In genomic region chr2:188524519-188525113, GRCh38 we compare ENCODE assay signal across 8 cellular contexts.
A peak's percentile ranks its signal among the peaks of the same experiment; 100 is the strongest.
DNase-seq lines count a peak whose midpoint lies in the region; ATAC-seq, FAIRE-seq and TF ChIP-seq lines count a peak whose summit lies in the region.

No MANE protein-coding gene starts in this region.

- no peak overlapping the region for H3K4me3 Mint-ChIP-seq in CD4-positive, alpha-beta memory T cell
- H3K4me3 Mint-ChIP-seq in astrocyte (ENCODE audit: unreplicated experiment): no peak overlapping the region
- no peak overlapping the region for H3K4me3 Mint-ChIP-seq in stimulated activated naive CD8-positive, alpha-beta T cell treated with anti-CD3 and anti-CD28 coated beads, Interleukin-15, amount 100 ng/mL, for 72 hours

- POLR2A ChIA-PET in CD4-positive, alpha-beta memory T cell (lab: Charles Lee; ENCODE audit: partially characterized antibody): no interaction called here

- no peaks in the 10 kb centered on the region for H3K79me2 ChIP-seq in astrocyte (ENCODE audit: insufficient read depth, low read length)

- no peaks in the 10 kb centered on the region for H3K27me3 Mint-ChIP-seq in CD4-positive, alpha-beta memory T cell
- no peaks in the 10 kb centered on the region for H3K27me3 Mint-ChIP-seq in astrocyte (ENCODE audit: low read depth, unreplicated experiment)
- H3K27me3 Mint-ChIP-seq in stimulated activated naive CD8-positive, alpha-beta T cell treated with anti-CD3 and anti-CD28 coated beads, Interleukin-15, amount 100 ng/mL, for 72 hours: no peaks in the 10 kb centered on the region

- no peaks in the 10 kb centered on the region for H4K20me1 ChIP-seq in astrocyte (ENCODE audit: insufficient read depth, low read length)

- no peak overlapping the region for H3K4me3 ChIP-seq in CD4-positive, alpha-beta memory T cell (ENCODE audit: low read length in 2 of 2)
- H3K4me3 ChIP-seq in astrocyte (ENCODE audit: insufficient read depth, low read depth, low read length): no peak overlapping the region

- H3K36me3 Mint-ChIP-seq in CD4-positive, alpha-beta memory T cell: no peaks in the 10 kb centered on the region
- H3K36me3 Mint-ChIP-seq in astrocyte (ENCODE audit: low read depth, unreplicated experiment): no peaks in the 10 kb centered on the region

- peak; percentile 60 for ATAC-seq in HG03060 (IDR thresholded peaks at IDR 0.05; ENCODE audit: low read depth, unreplicated experiment)
- ATAC-seq in stimulated activated naive CD8-positive, alpha-beta T cell treated with anti-CD3 and anti-CD28 coated beads, Interleukin-15, amount 100 ng/mL, for 72 hours: peak; percentile 60

- H3K4me1 Mint-ChIP-seq in CD4-positive, alpha-beta memory T cell: no peaks in the 10 kb centered on the region
- H3K4me1 Mint-ChIP-seq in astrocyte (ENCODE audit: low read depth, unreplicated experiment): peaks cover 13% of the 10 kb centered on the region
- H3K4me1 Mint-ChIP-seq in stimulated activated naive CD8-positive, alpha-beta T cell treated with anti-CD3 and anti-CD28 coated beads, Interleukin-15, amount 100 ng/mL, for 72 hours: no peaks in the 10 kb centered on the region

- no peak overlapping the region for H3K27ac Mint-ChIP-seq in CD4-positive, alpha-beta memory T cell
- H3K27ac Mint-ChIP-seq in astrocyte (ENCODE audit: unreplicated experiment): no peak overlapping the region
- no peak overlapping the region for H3K27ac Mint-ChIP-seq in stimulated activated naive CD8-positive, alpha-beta T cell treated with anti-CD3 and anti-CD28 coated beads, Interleukin-15, amount 100 ng/mL, for 72 hours

- no peaks in the 10 kb centered on the region for H3K9me3 ChIP-seq in CD4-positive, alpha-beta memory T cell (ENCODE audit: control insufficient read depth in 1 of 2, low read length in 2 of 2)
- H3K9me3 ChIP-seq in astrocyte (ENCODE audit: insufficient read depth, low read depth, low read length): no peaks in the 10 kb centered on the region

- FAIRE-seq in GM18507 (lab: Jason Lieb, UNC): peak; percentile 31
- no peak for FAIRE-seq in astrocyte (lab: Jason Lieb, UNC)

- no peak overlapping the region for H3K9ac ChIP-seq in astrocyte (ENCODE audit: low read length)

- peak; percentile 83 for TF ChIP-seq CTCF in astrocyte (IDR thresholded peaks at IDR 0.05; ENCODE audit: insufficient read depth, low read depth, low read length)

- no peaks in the 10 kb centered on the region for H3K27me3 ChIP-seq in CD4-positive, alpha-beta memory T cell (ENCODE audit: insufficient read depth, low read length)
- no peaks in the 10 kb centered on the region for H3K27me3 ChIP-seq in astrocyte (ENCODE audit: insufficient read depth, low read length)

- H3K27ac ChIP-seq in CD4-positive, alpha-beta memory T cell (ENCODE audit: low read depth, low read length): no peak overlapping the region
- no peak overlapping the region for H3K27ac ChIP-seq in astrocyte (ENCODE audit: low read depth, low read length)

- no peaks in the 10 kb centered on the region for H3K36me3 ChIP-seq in CD4-positive, alpha-beta memory T cell (ENCODE audit: insufficient read depth, low read length)
- no peaks in the 10 kb centered on the region for H3K36me3 ChIP-seq in astrocyte (ENCODE audit: insufficient read depth, low read length)

- no peak overlapping the region for H3K4me2 ChIP-seq in astrocyte (ENCODE audit: low read length)

- no peak overlapping the region for H2AFZ ChIP-seq in astrocyte (ENCODE audit: low read depth, low read length)

- H3K9me3 Mint-ChIP-seq in CD4-positive, alpha-beta memory T cell: no peaks in the 10 kb centered on the region
- H3K9me3 Mint-ChIP-seq in astrocyte (ENCODE audit: unreplicated experiment): no peaks in the 10 kb centered on the region
- H3K9me3 Mint-ChIP-seq in stimulated activated naive CD8-positive, alpha-beta T cell treated with anti-CD3 and anti-CD28 coated beads, Interleukin-15, amount 100 ng/mL, for 72 hours: no peaks in the 10 kb centered on the region

- CTCF ChIA-PET in CD4-positive, alpha-beta memory T cell (lab: Charles Lee; ENCODE audit: partially characterized antibody): interaction anchor here (0.8 kb wide), 2 partner anchors 824 to 1551 kb away, joined by 3 read pairs; no protein-coding TSS in a partner anchor

- no peaks in the 10 kb centered on the region for H3K4me1 ChIP-seq in CD4-positive, alpha-beta memory T cell (ENCODE audit: insufficient read depth, low read length)
- H3K4me1 ChIP-seq in astrocyte (ENCODE audit: insufficient read depth, low read length): peaks cover 3% of the 10 kb centered on the region

- intact Hi-C loops in CD4-positive, alpha-beta memory T cell (cut with micrococcal nuclease): loop anchor here (2.0 to 5.0 kb wide), 2 partner anchors 823 to 888 kb away; no protein-coding TSS in a partner anchor

- DNase-seq in CD4-positive, alpha-beta memory T cell: peak in 4 of 5 donors; percentile 13 to 27 (median 23)
- DNase-seq in GM18507 (ENCODE audit: extremely low spot score, insufficient read length, low read depth) (no peak), NCI-H345 treated with DMSO at 0.1 percent for 48 hours (lab: John Stamatoyannopoulos, UW; ENCODE audit: unreplicated experiment) (peak; percentile 18), astrocyte (ENCODE audit: low read depth) (peak; percentile 23), iris pigment epithelial cell (ENCODE audit: low read depth) (peak; percentile 61), T-helper 9 cell (no peak)
- DNase-seq in stimulated activated naive CD8-positive, alpha-beta T cell treated with anti-CD3 and anti-CD28 coated beads, Interleukin-15, amount 100 ng/mL, for 72 hours: peak; percentile 25 to 38

Comparison
In these comparisons a context has a peak if more than half of its experiments do, and no peak if none do; other contexts are left out.
1. DNase-seq: peak in CD4-positive, alpha-beta memory T cell (4 of 5), NCI-H345 treated with DMSO at 0.1 percent for 48 hours (single experiment), astrocyte (single experiment), iris pigment epithelial cell (single experiment) and stimulated activated naive CD8-positive, alpha-beta T cell treated with anti-CD3 and anti-CD28 coated beads, Interleukin-15, amount 100 ng/mL, for 72 hours (2 of 2); none in GM18507 (single experiment) and T-helper 9 cell (single experiment).